Comparison of ENCODE assay signal across 18 cellular contexts in the genomic region with DNA sequence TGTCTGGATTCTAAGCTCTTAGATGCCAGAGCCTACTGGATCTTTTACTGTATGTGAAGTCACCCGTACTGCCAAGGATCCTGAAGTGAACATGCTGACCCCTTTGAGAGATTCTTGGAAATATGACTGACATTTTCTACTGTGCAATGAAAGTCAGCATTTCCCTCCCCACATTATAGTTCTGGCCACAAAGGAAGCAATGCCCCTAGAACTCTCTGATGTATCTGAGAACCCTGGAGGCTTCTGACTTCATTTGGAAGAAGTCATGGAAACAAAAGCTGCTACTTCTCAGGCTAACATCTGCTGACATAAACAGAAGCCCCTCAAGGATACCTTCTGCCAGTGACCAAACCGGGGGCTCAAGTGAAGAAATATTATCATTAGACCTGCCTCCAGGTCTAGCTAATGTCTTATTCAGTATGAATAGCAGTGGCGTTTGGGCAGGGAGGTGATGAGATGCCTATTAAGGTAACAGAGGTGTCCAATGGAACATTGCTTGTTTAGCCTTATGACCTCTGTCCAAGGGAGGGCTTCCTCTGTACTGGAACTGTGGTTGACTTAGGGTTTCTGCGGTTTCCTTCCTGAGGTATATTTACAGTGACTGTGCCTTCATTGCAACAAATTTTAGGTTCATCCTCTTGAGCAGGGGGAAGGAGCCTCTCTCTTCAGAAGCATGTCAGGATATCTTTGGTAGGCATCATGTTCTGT.
DNase-seq lines count a peak whose midpoint lies in the region; ATAC-seq and TF ChIP-seq lines count a peak whose summit lies in the region.
"Had no signal": no experiment of that assay in that cellular context is flagged by ENCODE, and none has a peak within 500 bp of the region (broad histone marks: within the 10 kb centered on the region; RNA-seq: fewer than 3 reads in every experiment).

No MANE protein-coding gene starts in this region.

- POLR2A ChIA-PET in naive thymus-derived CD4-positive, alpha-beta T cell (lab: Charles Lee): no interaction called here

- no peaks in the 10 kb centered on the region for H3K36me3 Mint-ChIP-seq in naive thymus-derived CD4-positive, alpha-beta T cell
- H3K36me3 Mint-ChIP-seq: memory B cell had no signal

- no peaks in the 10 kb centered on the region for H3K36me3 ChIP-seq in naive thymus-derived CD4-positive, alpha-beta T cell (ENCODE audit: control insufficient read depth in 2 of 3, insufficient read depth in 3 of 3, low read length in 3 of 3)
- H3K36me3 ChIP-seq in Peyer's patch: no peaks in the 10 kb centered on the region

- no peak overlapping the region for H3K27ac Mint-ChIP-seq in naive thymus-derived CD4-positive, alpha-beta T cell
- H3K27ac Mint-ChIP-seq: activated CD4-positive, alpha-beta T cell treated with anti-CD3 and anti-CD28 coated beads for 36 hours; activated T-helper 1 cell treated with anti-CD3 and anti-CD28 coated beads, Interleukin-12 subunit alpha, Interleukin-12 subunit beta, Interleukin-2, Interleukin-4 antibody, amounts not matched to agents 30 ng/mL and 10 ng/mL and 1 ng/mL, durations not matched to agents 14 hours and 24 hours and 36 hours; memory B cell had no signal

- no peak overlapping the region for H3K4me3 Mint-ChIP-seq in naive thymus-derived CD4-positive, alpha-beta T cell
- H3K4me3 Mint-ChIP-seq: activated CD4-positive, alpha-beta T cell treated with anti-CD3 and anti-CD28 coated beads for 36 hours; activated T-helper 1 cell treated with anti-CD3 and anti-CD28 coated beads, Interleukin-12 subunit alpha, Interleukin-12 subunit beta, Interleukin-2, Interleukin-4 antibody, amounts not matched to agents 30 ng/mL and 10 ng/mL and 1 ng/mL, durations not matched to agents 14 hours and 24 hours and 36 hours; central memory CD8-positive, alpha-beta T cell; memory B cell had no signal

- peaks cover 0 to 8% (median 1%) of the 10 kb centered on the region in 11 donors for H3K9me3 Mint-ChIP-seq in naive thymus-derived CD4-positive, alpha-beta T cell

- intact Hi-C loops in naive thymus-derived CD4-positive, alpha-beta T cell (cut with micrococcal nuclease): no loop called here

- H3K4me1 Mint-ChIP-seq in naive thymus-derived CD4-positive, alpha-beta T cell: peaks cover 0 to 10% (median 0%) of the 10 kb centered on the region in 7 donors

- no peaks in the 10 kb centered on the region for H3K9me3 ChIP-seq in naive thymus-derived CD4-positive, alpha-beta T cell (ENCODE audit: control insufficient read depth in 2 of 3, low read length in 3 of 3)
- H3K9me3 ChIP-seq in Peyer's patch: no peaks in the 10 kb centered on the region

- no peaks in the 10 kb centered on the region for H3K4me1 ChIP-seq in naive thymus-derived CD4-positive, alpha-beta T cell (ENCODE audit: control insufficient read depth in 2 of 2, insufficient read depth in 2 of 2, low read length in 2 of 2)
- H3K4me1 ChIP-seq in Peyer's patch: no peaks in the 10 kb centered on the region

- TF ChIP-seq CTCF in astrocyte of the cerebellum (IDR thresholded peaks at IDR 0.05; ENCODE audit: low read depth, low read length, missing control alignments): no peak
- no peak for TF ChIP-seq CTCF in Peyer's patch (IDR thresholded peaks at IDR 0.05)

- H3K27me3 Mint-ChIP-seq in naive thymus-derived CD4-positive, alpha-beta T cell: peaks cover 0 to 13% (median 7%) of the 10 kb centered on the region in 5 donors
- H3K27me3 Mint-ChIP-seq: central memory CD8-positive, alpha-beta T cell had no signal

- no peak for TF ChIP-seq POLR2A in Peyer's patch (IDR thresholded peaks at IDR 0.05)

- in situ Hi-C loops in astrocyte of the cerebellum (cut with HindIII; ENCODE audit: low sequenced_read_pairs): no loop called here

- H3K4me3 ChIP-seq in astrocyte of the cerebellum (ENCODE audit: low read depth, low read length) (no peak overlapping the region), Peyer's patch (no peak overlapping the region)
- no peak overlapping the region for H3K4me3 ChIP-seq in naive thymus-derived CD4-positive, alpha-beta T cell (ENCODE audit: low read length)

- CTCF ChIA-PET in naive thymus-derived CD4-positive, alpha-beta T cell (lab: Charles Lee): no interaction called here

- H3K27ac ChIP-seq in naive thymus-derived CD4-positive, alpha-beta T cell (ENCODE audit: low read depth, low read length): no peak overlapping the region
- H3K27ac ChIP-seq in Peyer's patch: peak overlapping the region in 2 of 4 donors; percentile 7 to 41

- no peaks in the 10 kb centered on the region for H3K27me3 ChIP-seq in naive thymus-derived CD4-positive, alpha-beta T cell (ENCODE audit: control insufficient read depth in 2 of 2, insufficient read depth in 2 of 2, low read length in 2 of 2)
- H3K27me3 ChIP-seq in Peyer's patch: no peaks in the 10 kb centered on the region

- ATAC-seq in naive thymus-derived CD4-positive, alpha-beta T cell: peak; percentile 36
- ATAC-seq in GM19455 (IDR thresholded peaks at IDR 0.05; ENCODE audit: unreplicated experiment) (no peak), HG02884 (IDR thresholded peaks at IDR 0.05; ENCODE audit: unreplicated experiment) (no peak)
- ATAC-seq: activated CD4-positive, alpha-beta T cell treated with anti-CD3 and anti-CD28 coated beads for 36 hours; HCT116 had no signal

- DNase-seq in CD1c-positive myeloid dendritic cell (ENCODE audit: extremely low spot score) (peak; percentile 15), NCI-H146 (lab: John Stamatoyannopoulos, UW) (peak; percentile 72), astrocyte of the cerebellum (ENCODE audit: low read depth) (peak; percentile 46), NCI-H82 (lab: John Stamatoyannopoulos, UW) (no peak), Peyer's patch (no peak)
- no peak for DNase-seq in naive thymus-derived CD4-positive, alpha-beta T cell
- DNase-seq: activated CD4-positive, alpha-beta T cell treated with anti-CD3 and anti-CD28 coated beads for 36 hours; hypothalamus; NCI-H1694 treated with DMSO at 0.1 percent for 48 hours; NCI-H748 treated with DMSO at 0.1 percent for 48 hours; stimulated activated CD4-positive, alpha-beta T cell treated with anti-CD3 and anti-CD28 coated beads, Interleukin-4, amount 100 ng/mL, for 24 hours; stimulated activated naive CD4-positive, alpha-beta T cell treated with Interleukin-2 at 50 U/mL for 16 hours had no signal

Comparison
In these comparisons a context has a peak if more than half of its experiments do, and no peak if none do; other contexts are left out.
1. DNase-seq: peak in CD1c-positive myeloid dendritic cell (single experiment), NCI-H146 (single experiment) and astrocyte of the cerebellum (single experiment); none in naive thymus-derived CD4-positive, alpha-beta T cell (0 of 9), NCI-H82 (single experiment) and Peyer's patch (0 of 3).